Comparison of ENCODE assay signal across 8 cellular contexts in the genomic region with DNA sequence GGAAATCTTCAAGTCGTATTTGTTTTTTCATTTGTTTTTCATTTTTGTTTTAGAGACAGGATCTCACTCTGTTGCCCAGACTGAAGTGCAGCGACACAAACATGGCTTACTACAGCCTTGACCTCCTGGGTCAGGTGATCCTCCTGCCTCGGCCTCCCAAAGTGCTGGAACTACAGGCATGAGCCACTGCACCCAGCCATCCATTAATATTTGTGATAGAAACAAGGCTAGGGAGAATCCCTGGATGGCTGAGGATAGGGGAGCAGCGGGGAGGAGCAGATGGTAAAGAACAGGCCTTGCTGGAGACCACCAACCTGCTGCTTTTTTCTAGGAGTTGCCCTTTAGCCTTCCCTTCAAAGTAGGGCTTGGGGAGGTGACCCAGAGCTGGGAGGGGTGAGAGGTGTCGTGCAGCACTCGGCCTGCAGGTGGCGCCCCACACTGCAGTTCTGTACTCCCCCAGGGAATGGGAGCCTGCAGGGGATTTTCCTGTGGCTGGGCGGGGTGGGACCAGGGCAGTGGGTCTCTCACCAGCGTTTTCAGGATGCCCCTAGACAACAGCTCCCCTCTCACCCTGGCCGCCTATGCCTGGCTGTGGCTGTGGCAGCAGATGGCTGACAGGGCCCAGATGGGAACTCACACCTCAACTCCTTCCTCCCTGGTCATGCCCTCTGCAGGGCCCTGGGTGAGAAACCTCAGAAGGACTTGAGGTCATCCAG. TPM values are rescaled to one million over a fixed set of nuclear protein-coding genes. Genes with fewer than 3 reads are reported as not detected.
DNase-seq lines count a peak whose midpoint lies in the region; ATAC-seq and TF ChIP-seq lines count a peak whose summit lies in the region.

No MANE protein-coding gene starts in this region.

- no peak overlapping the region for H3K4me3 Mint-ChIP-seq in activated naive CD4-positive, alpha-beta T cell treated with anti-CD3 and anti-CD28 coated beads, Interleukin-2, amount 10 ng/mL, durations not matched to agents 7 days and 5 days

- DNase-seq in GM03348 (ENCODE audit: low spot score) = peak; percentile 86
- peak; percentile 76 for DNase-seq in HK-2 (ENCODE audit: unreplicated experiment)
- peak; percentile 84 for DNase-seq in SK-N-SH
- peak; percentile 81 for DNase-seq in activated naive CD4-positive, alpha-beta T cell treated with anti-CD3 and anti-CD28 coated beads, Interleukin-2, amount 10 ng/mL, durations not matched to agents 7 days and 5 days
- peak; percentile 86 for DNase-seq in Right ventricle myocardium inferior (ENCODE audit: missing footprints)
- DNase-seq in psoas muscle = peak; percentile 68 to 81
- no peak for DNase-seq in NCI-H128 (lab: John Stamatoyannopoulos, UW; ENCODE audit: unreplicated experiment)

- H3K4me2 ChIP-seq in SK-N-SH = no peak overlapping the region

- CTCF ChIA-PET in SK-N-SH (lab: Yijun Ruan, JAX) = interaction anchor here (0.6 to 12.3 kb wide), 74 partner anchors 9 to 512 kb away, joined by 3 to 110 read pairs (median 4); a partner anchor contains a TSS
- CTCF ChIA-PET in activated naive CD4-positive, alpha-beta T cell treated with anti-CD3 and anti-CD28 coated beads, Interleukin-2, amount 10 ng/mL, durations not matched to agents 7 days and 5 days (lab: Charles Lee) = interaction anchor here (0.6 to 6.2 kb wide), 18 partner anchors 8 to 477 kb away, joined by 3 to 50 read pairs (median 4); no protein-coding TSS in a partner anchor

- H3K9ac ChIP-seq in SK-N-SH = no peak overlapping the region

- TF ChIP-seq CTCF in SK-N-SH (IDR thresholded peaks at IDR 0.05) = peak; percentile 89
- TF ChIP-seq CTCF in psoas muscle (IDR thresholded peaks at IDR 0.05) = peak; percentile 89

- H3F3A ChIP-seq in SK-N-SH (replicated peaks; ENCODE audit: insufficient read depth) = no peaks in the 10 kb centered on the region

- 29% methylated on average over 6 of the region's 10 CpGs for WGBS in SK-N-SH (ENCODE audit: low lambda C conversion rate)
- 27 to 28% (median 28%) methylated on average over 10 of the region's 10 CpGs for WGBS in psoas muscle, 3 donors

- intact Hi-C loops in Right ventricle myocardium inferior (cut with DNase I) (loop anchor here (5.0 to 10.0 kb wide), 2 partner anchors 428 to 671 kb away; no protein-coding TSS in a partner anchor), psoas muscle (cut with DNase I) (loop anchor here in 1 of 2 donors (5.0 to 10.0 kb wide), 5 partner anchors 67 to 508 kb away; a partner anchor contains a TSS)

- H3K79me2 ChIP-seq in SK-N-SH (ENCODE audit: insufficient read depth) = no peaks in the 10 kb centered on the region

- no peak overlapping the region for H3K27ac ChIP-seq in SK-N-SH (ENCODE audit: low read depth in 2 of 2, low read length in 1 of 2)
- no peak overlapping the region for H3K27ac ChIP-seq in psoas muscle

- no peak overlapping the region for H2AFZ ChIP-seq in SK-N-SH (ENCODE audit: low read depth)

- H3K9me2 ChIP-seq in SK-N-SH = no peaks in the 10 kb centered on the region

- H3K4me1 Mint-ChIP-seq in activated naive CD4-positive, alpha-beta T cell treated with anti-CD3 and anti-CD28 coated beads, Interleukin-2, amount 10 ng/mL, durations not matched to agents 7 days and 5 days = no peaks in the 10 kb centered on the region

- POLR2A ChIA-PET in SK-N-SH (lab: Yijun Ruan, JAX) = no interaction called here

- H3K36me3 ChIP-seq in SK-N-SH (replicated peaks in 1 of 2; ENCODE audit: control insufficient read depth in 1 of 2, insufficient read depth in 2 of 2, low read length in 1 of 2) (no peaks in the 10 kb centered on the region), psoas muscle (ENCODE audit: insufficient read depth in 1 of 2, low read depth in 1 of 2) (no peaks in the 10 kb centered on the region)

- H4K20me1 ChIP-seq in SK-N-SH (ENCODE audit: insufficient read depth) = no peaks in the 10 kb centered on the region

- no peak for TF ChIP-seq EP300 in SK-N-SH (IDR thresholded peaks at IDR 0.05; ENCODE audit: borderline replicate concordance in 1 of 2, low read depth in 1 of 2, low read length in 1 of 2)

- no peaks in the 10 kb centered on the region for H3K36me3 Mint-ChIP-seq in activated naive CD4-positive, alpha-beta T cell treated with anti-CD3 and anti-CD28 coated beads, Interleukin-2, amount 10 ng/mL, durations not matched to agents 7 days and 5 days

- H3K27me3 ChIP-seq in SK-N-SH (ENCODE audit: insufficient read depth) (peaks cover 30% of the 10 kb centered on the region; the same call in 1 of the 2 replicates), psoas muscle (ENCODE audit: insufficient read depth in 3 of 3, low read length in 2 of 3) (no peaks in the 10 kb centered on the region)

- H3K4me1 ChIP-seq in SK-N-SH (ENCODE audit: control insufficient read depth in 1 of 2, insufficient read depth in 2 of 2, low read depth in 1 of 2, low read length in 1 of 2) = no peaks in the 10 kb centered on the region
- no peaks in the 10 kb centered on the region for H3K4me1 ChIP-seq in psoas muscle

- no peak overlapping the region; a peak in 1 of 4 replicates for H3K4me3 ChIP-seq in SK-N-SH (ENCODE audit: low read depth in 2 of 2, low read length in 1 of 2)
- H3K4me3 ChIP-seq in psoas muscle = no peak overlapping the region

- peak; percentile 87 for ATAC-seq in Right ventricle myocardium inferior
- ATAC-seq in psoas muscle = peak; percentile 89 to 96 (median 90)
- no peak for ATAC-seq in GM19395 (IDR thresholded peaks at IDR 0.05; ENCODE audit: unreplicated experiment)

- peak; percentile 80 for TF ChIP-seq RAD21 in SK-N-SH (IDR thresholded peaks at IDR 0.05; ENCODE audit: low read length)

- no peaks in the 10 kb centered on the region for H3K9me3 ChIP-seq in SK-N-SH
- H3K9me3 ChIP-seq in psoas muscle = no peaks in the 10 kb centered on the region

- H3K27me3 Mint-ChIP-seq in activated naive CD4-positive, alpha-beta T cell treated with anti-CD3 and anti-CD28 coated beads, Interleukin-2, amount 10 ng/mL, durations not matched to agents 7 days and 5 days = peaks cover 21% of the 10 kb centered on the region

- H3K27ac Mint-ChIP-seq in activated naive CD4-positive, alpha-beta T cell treated with anti-CD3 and anti-CD28 coated beads, Interleukin-2, amount 10 ng/mL, durations not matched to agents 7 days and 5 days = no peak overlapping the region

- H3K9me3 Mint-ChIP-seq in activated naive CD4-positive, alpha-beta T cell treated with anti-CD3 and anti-CD28 coated beads, Interleukin-2, amount 10 ng/mL, durations not matched to agents 7 days and 5 days = no peaks in the 10 kb centered on the region

TF ChIP-seq in SK-N-SH, 30 proteins besides CTCF, POLR2A, EP300 and RAD21:
- TF ChIP-seq GABPA (IDR thresholded peaks at IDR 0.05; ENCODE audit: low read depth) (no peak), MXI1 (IDR thresholded peaks at IDR 0.05; ENCODE audit: low read depth, low read length) (no peak), SMC3 (IDR thresholded peaks at IDR 0.05; ENCODE audit: low read depth, low read length) (peak; percentile 66)
TF ChIP-seq in SK-N-SH: peak in this region for 1.

RNA-seq across cellular contexts. Expression of a gene that starts 12.6 kb away (rescaled TPM):
- polyA plus RNA-seq in SK-N-SH (2012; rRNA removed) (0.03 and 0.18 TPM in 2 replicates), psoas muscle (1 to 10 TPM in 2 of 3 donors, under 1 TPM in 1; 1.00 to 1.2 (median 1.0) TPM)
- polyA plus RNA-seq in SK-N-SH (2012; cell fraction: cytosol; rRNA removed) = 0.03 and 0.05 TPM in 2 replicates
- polyA plus RNA-seq in SK-N-SH (2012; cell fraction: nucleus; rRNA removed) = 0.04 and 0.12 TPM in 2 replicates
- total RNA-seq in Right ventricle myocardium inferior (4.8 TPM), psoas muscle (1 to 10 TPM; 1.9 to 3.8 (median 2.6) TPM)
